ENCODE assay signal across 8 cellular contexts in genomic region chr2:64203131-64204005, GRCh38. TPM values are rescaled to one million over a fixed set of nuclear protein-coding genes. Genes with fewer than 3 reads are reported as not detected.
DNase-seq lines count a peak whose midpoint lies in the region; ATAC-seq, FAIRE-seq and TF ChIP-seq lines count a peak whose summit lies in the region.

No MANE protein-coding gene starts in this region.

- H3K36me3 ChIP-seq in skeletal muscle tissue (ENCODE audit: control insufficient read depth in 3 of 3, insufficient read depth in 3 of 3, low read length in 3 of 3), result no peaks in the 10 kb centered on the region

- H3K4me1 ChIP-seq in skeletal muscle tissue (ENCODE audit: control insufficient read depth in 3 of 3, insufficient read depth in 3 of 3, low read length in 3 of 3), result peaks cover 14 to 24% (median 17%) of the 10 kb centered on the region in 3 donors

- H3K9ac ChIP-seq in skeletal muscle tissue (ENCODE audit: low read depth in 1 of 3, low read length in 3 of 3), result peak overlapping the region; percentile 58 to 75 (median 71)

- H3K27me3 ChIP-seq in skeletal muscle tissue (ENCODE audit: control insufficient read depth in 3 of 3, insufficient read depth in 3 of 3, low read length in 3 of 3), result no peaks in the 10 kb centered on the region

- DNase-seq in GM18507 (ENCODE audit: extremely low spot score, insufficient read length, low read depth), result no peak
- DNase-seq in glomerular visceral epithelial cell (ENCODE audit: extremely low spot score), result peak; percentile 19
- DNase-seq in stimulated activated naive CD4-positive, alpha-beta T cell treated with Interleukin-2 at 50 U/mL for 16 hours (lab: John Stamatoyannopoulos, UW), result no peak
- DNase-seq in NCI-H1417 treated with DMSO at 0.1 percent for 48 hours (lab: John Stamatoyannopoulos, UW), result no peak

- H3K4me3 ChIP-seq in skeletal muscle tissue (ENCODE audit: low read length in 3 of 3), result peak overlapping the region; percentile 55 to 67 (median 63)

- H3K27ac ChIP-seq in skeletal muscle tissue (ENCODE audit: low read depth, low read length), result peak overlapping the region; percentile 79

- peak; percentile 26 for FAIRE-seq in GM18507 (lab: Jason Lieb, UNC)

- no peaks in the 10 kb centered on the region for H3K9me3 ChIP-seq in skeletal muscle tissue (ENCODE audit: control insufficient read depth in 3 of 3, low read length in 3 of 3)

- peak; percentile 56 for ATAC-seq in SK-N-SH treated with all-trans-retinoic acid at 6 μM for 48 hours
- ATAC-seq in HG03442 (IDR thresholded peaks at IDR 0.05; ENCODE audit: unreplicated experiment), result no peak
- no peak for ATAC-seq in GM19035 (IDR thresholded peaks at IDR 0.05; ENCODE audit: unreplicated experiment)

TF ChIP-seq in SK-N-SH treated with all-trans-retinoic acid at 6 μM for 48 hours, 23 proteins besides CTCF, POLR2A, EP300 and RAD21:
- TF ChIP-seq ZFP30 (CRISPR knock-in tag; IDR thresholded peaks at IDR 0.05) (no peak), GLIS3 (CRISPR knock-in tag; IDR thresholded peaks at IDR 0.05) (no peak), CREB5 (CRISPR knock-in tag; IDR thresholded peaks at IDR 0.05; ENCODE audit: low read depth) (no peak), BACH2 (CRISPR knock-in tag; IDR thresholded peaks at IDR 0.05; ENCODE audit: borderline replicate concordance) (no peak)
TF ChIP-seq in SK-N-SH treated with all-trans-retinoic acid at 6 μM for 48 hours: peak in this region for 0.

RNA-seq across cellular contexts. Expression of gene PELI1, which starts 59.1 kb away (rescaled TPM):
- total RNA-seq in skeletal muscle tissue, result 24.0 TPM
